ENCODE assay signal across 8 cellular contexts in the genomic region with DNA sequence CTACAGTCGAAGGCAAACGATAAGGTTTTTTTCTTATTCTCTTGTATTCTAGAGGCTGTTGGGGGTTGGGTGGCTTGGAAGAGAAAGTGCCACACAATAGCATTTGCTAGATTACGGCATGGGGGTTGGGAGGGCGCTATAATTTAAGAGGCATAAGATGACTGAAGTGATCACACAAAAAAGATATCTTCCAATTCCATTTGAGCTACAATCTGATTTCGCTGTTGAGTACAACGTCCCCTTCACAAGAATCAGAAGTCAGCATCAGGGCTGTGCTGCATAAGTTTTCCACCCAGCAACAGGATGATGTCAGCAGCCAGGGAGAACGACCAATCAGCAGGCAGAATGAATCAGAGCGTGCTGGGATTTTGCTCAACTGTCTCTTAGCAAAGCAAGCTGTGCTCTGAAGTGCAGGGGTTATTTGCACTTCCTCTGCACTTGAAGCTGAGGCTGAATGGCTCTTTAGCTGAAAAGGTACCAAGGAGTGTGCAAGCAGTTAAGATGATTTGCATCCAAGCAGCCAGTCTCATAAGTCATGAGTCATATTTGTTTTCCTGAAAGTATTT. TPM values are rescaled to one million over a fixed set of nuclear protein-coding genes. Genes with fewer than 3 reads are reported as not detected.
DNase-seq lines count a peak whose midpoint lies in the region; ATAC-seq and TF ChIP-seq lines count a peak whose summit lies in the region.

No MANE protein-coding gene starts in this region.

- H3K9me3 Mint-ChIP-seq in T-cell: peaks cover 0 to 5% (median 0%) of the 10 kb centered on the region in 3 donors

- peaks cover 40 to 51% (median 43%) of the 10 kb centered on the region in 3 donors for H3K4me1 Mint-ChIP-seq in T-cell

- ATAC-seq in HG02610 (IDR thresholded peaks at IDR 0.05; ENCODE audit: unreplicated experiment): peak; percentile 100
- peak; percentile 99 for ATAC-seq in T-cell (replicated peaks in 1 of 4)

- TF ChIP-seq POLR2A in uterus (IDR thresholded peaks at IDR 0.05): peak; percentile 27 to 41

- peak; percentile 73 for DNase-seq in GM10266 (ENCODE audit: extremely low spot score)
- peak; percentile 92 for DNase-seq in NCI-H1105 treated with DMSO at 0.1 percent for 48 hours (lab: John Stamatoyannopoulos, UW)
- DNase-seq in T-cell: peak; percentile 57 to 88 (median 80)
- DNase-seq in anterior cingulate cortex (lab: John Stamatoyannopoulos, UW): peak; percentile 2 to 94 (median 78)
- DNase-seq in right atrium auricular region (ENCODE audit: low spot score): peak; percentile 91
- DNase-seq in pulmonary artery endothelial cell (ENCODE audit: low read depth, low spot score): peak; percentile 40
- peak; percentile 80 to 90 for DNase-seq in uterus

- H3K4me1 ChIP-seq in right atrium auricular region (peaks cover 0 to 7% of the 10 kb centered on the region in 2 donors), uterus (peaks cover 7 to 10% of the 10 kb centered on the region in 2 donors)

- H3K27ac Mint-ChIP-seq in T-cell: peak overlapping the region; percentile 84 to 93

- H3K27ac ChIP-seq in right atrium auricular region: peak overlapping the region; percentile 49 to 68
- H3K27ac ChIP-seq in uterus: peak overlapping the region; percentile 83 to 84

- TF ChIP-seq CTCF in GM10266 (IDR thresholded peaks at IDR 0.05; ENCODE audit: control insufficient read depth, insufficient read depth, low read depth, missing control alignments) (no peak), right atrium auricular region (IDR thresholded peaks at IDR 0.05) (no peak), uterus (IDR thresholded peaks at IDR 0.05) (peak in 1 of 4 experiments; percentile 0)

- CTCF ChIA-PET in T-cell (lab: Charles Lee): interaction anchor here (1.1 to 3.2 kb wide), 6 partner anchors 9 to 451 kb away, joined by 3 to 26 read pairs (median 7); a partner anchor contains a TSS

- peak overlapping the region; percentile 76 to 80 (median 78) for H3K4me3 Mint-ChIP-seq in T-cell

- no peaks in the 10 kb centered on the region for H3K27me3 ChIP-seq in right atrium auricular region
- H3K27me3 ChIP-seq in uterus: no peaks in the 10 kb centered on the region

- intact Hi-C loops in uterus (cut with DNase I; ENCODE audit: low total_unique reads): no loop called here

- no peaks in the 10 kb centered on the region for H3K36me3 Mint-ChIP-seq in T-cell

- no peaks in the 10 kb centered on the region for H3K27me3 Mint-ChIP-seq in T-cell

- no peaks in the 10 kb centered on the region for H3K36me3 ChIP-seq in right atrium auricular region
- no peaks in the 10 kb centered on the region for H3K36me3 ChIP-seq in uterus

- no peaks in the 10 kb centered on the region for H3K9me3 ChIP-seq in right atrium auricular region
- no peaks in the 10 kb centered on the region for H3K9me3 ChIP-seq in uterus

- H3K4me3 ChIP-seq in right atrium auricular region (peak overlapping the region in 1 of 2 donors; percentile 26), uterus (peak overlapping the region in 1 of 2 donors; percentile 32)

- POLR2A ChIA-PET in T-cell (lab: Charles Lee): interaction anchor here (0.6 to 2.9 kb wide), 9 partner anchors 9 to 781 kb away, joined by 3 to 30 read pairs (median 4); a partner anchor contains a TSS

RNA-seq across cellular contexts. Expression of a gene that starts 23.2 kb away (rescaled TPM):
- total RNA-seq in T-cell: 100 to 1,000 TPM in 3 of 5 donors, 10 to 100 TPM in 2; 61.5 to 150 (median 132) TPM
- total RNA-seq in right atrium auricular region: 10 to 100 TPM in 1 of 2 donors, 1 to 10 TPM in 1; 9.9 to 13.3 TPM
- total RNA-seq in pulmonary artery endothelial cell: 1.7 and 16.5 TPM in 2 replicates
- total RNA-seq in uterus: 100 to 1,000 TPM in 1 of 4 donors, 10 to 100 TPM in 3; 19.7 to 188 (median 39.3) TPM

Comparison
In these comparisons a context has a peak if more than half of its experiments do, and no peak if none do; other contexts are left out.
1. DNase-seq: peak in every context shown above with its lines; median percentile 92 in NCI-H1105 treated with DMSO at 0.1 percent for 48 hours; 91 in right atrium auricular region; 85 in uterus; 80 in T-cell; 78 in anterior cingulate cortex; 73 in GM10266; 40 in pulmonary artery endothelial cell.